9 cellular contexts compared by ENCODE assay signal in the genomic region with DNA sequence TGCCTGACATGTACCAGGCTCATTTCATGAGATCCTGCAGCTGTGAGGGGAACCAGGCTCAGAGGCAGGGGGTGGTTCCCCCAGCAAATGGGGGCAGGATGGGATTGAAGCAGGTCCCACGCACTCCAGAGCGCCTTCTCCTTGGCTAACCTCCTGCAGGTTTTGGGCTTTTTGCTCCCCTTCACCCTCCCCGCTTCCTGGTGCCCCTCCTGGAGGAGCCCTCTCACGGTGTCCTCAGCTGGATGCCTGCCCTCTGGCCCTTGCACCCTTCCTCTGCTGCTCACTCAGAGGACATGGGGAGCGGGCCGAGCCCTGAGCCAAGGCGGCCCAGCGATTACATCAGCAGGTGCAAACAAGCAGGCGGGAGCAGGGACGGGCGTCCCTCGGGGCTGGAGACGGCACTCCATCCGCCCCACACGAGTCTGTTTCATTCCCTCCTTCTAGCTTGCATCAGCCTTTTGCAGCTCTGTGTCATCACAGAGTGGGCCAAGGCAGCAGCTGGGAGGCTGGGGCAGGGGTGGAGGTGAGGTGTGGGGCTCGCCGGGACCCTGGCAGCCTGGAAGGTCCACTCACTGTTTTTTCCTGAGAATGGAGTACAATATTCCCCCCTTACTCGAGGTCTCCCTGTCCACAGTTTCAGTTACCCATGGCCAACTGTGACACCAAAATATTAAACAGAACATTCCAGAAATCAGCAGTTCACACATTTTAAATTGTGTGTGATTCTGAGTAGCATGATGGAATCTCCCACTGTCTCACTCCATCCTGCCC. TPM values are rescaled to one million over a fixed set of nuclear protein-coding genes. Genes with fewer than 3 reads are reported as not detected.
DNase-seq lines count a peak whose midpoint lies in the region; ATAC-seq and TF ChIP-seq lines count a peak whose summit lies in the region.
"Had no signal": no experiment of that assay in that cellular context is flagged by ENCODE, and none has a peak within 500 bp of the region (broad histone marks: within the 10 kb centered on the region; RNA-seq: fewer than 3 reads in every experiment).

No MANE protein-coding gene starts in this region.

- no peak for TF ChIP-seq CTCF in omental fat pad (IDR thresholded peaks at IDR 0.05)

- DNase-seq in DMS53 treated with DMSO at 0.1 percent for 48 hours (lab: John Stamatoyannopoulos, UW; ENCODE audit: unreplicated experiment) (peak; percentile 49), NCI-H345 (lab: John Stamatoyannopoulos, UW) (peak; percentile 53), fibroblast of gingiva (ENCODE audit: low read depth) (peak; percentile 82), omental fat pad (ENCODE audit: low spot score) (no peak), 8988T (no peak), GF-D8 (lab: John Stamatoyannopoulos, UW) (no peak)
- DNase-seq: activated CD4-positive, CD25-positive, alpha-beta regulatory T cell had no signal

- ATAC-seq in omental fat pad (ENCODE audit: low FRiP score) = peak; percentile 9
- ATAC-seq in GM21723 (IDR thresholded peaks at IDR 0.05; ENCODE audit: unreplicated experiment) = no peak
- no peak for ATAC-seq in GM21619 (IDR thresholded peaks at IDR 0.05; ENCODE audit: unreplicated experiment)

RNA-seq across cellular contexts. Expression of gene SLC29A3, which starts 52.7 kb away (rescaled TPM):
- 1 to 10 TPM; 2.5 to 6.8 (median 5.8) TPM for total RNA-seq in omental fat pad

RNA-seq across cellular contexts. Expression of gene UNC5B, which starts 54.0 kb away (rescaled TPM):
- total RNA-seq in omental fat pad = 1 to 10 TPM; 3.4 to 5.2 (median 3.9) TPM

Comparison
In these comparisons a context has a peak if more than half of its experiments do, and no peak if none do; other contexts are left out.
1. DNase-seq: peak in DMS53 treated with DMSO at 0.1 percent for 48 hours (single experiment), NCI-H345 (single experiment) and fibroblast of gingiva (single experiment); none in omental fat pad (single experiment), 8988T (single experiment) and GF-D8 (single experiment).